In genomic region chr9:73143606-73144328, GRCh38 we compare ENCODE assay signal across 9 cellular contexts. TPM values are rescaled to one million over a fixed set of nuclear protein-coding genes. Genes with fewer than 3 reads are reported as not detected.
DNase-seq lines count a peak whose midpoint lies in the region; ATAC-seq and TF ChIP-seq lines count a peak whose summit lies in the region.
"Had no signal": no experiment of that assay in that cellular context is flagged by ENCODE, and none has a peak within 500 bp of the region (broad histone marks: within the 10 kb centered on the region; RNA-seq: fewer than 3 reads in every experiment).

No MANE protein-coding gene starts in this region.

- CTCF ChIA-PET in RWPE1 (lab: Yijun Ruan, JAX): interaction anchor here (0.6 kb wide), 1 partner anchor 32 kb away, joined by 5 read pairs; no protein-coding TSS in a partner anchor
- CTCF ChIA-PET in activated CD8-positive, alpha-beta memory T cell treated with anti-CD3 and anti-CD28 coated beads, Interleukin-2, amount 10 ng/mL, durations not matched to agents 7 days and 5 days (lab: Charles Lee): interaction anchor here (1.7 to 2.2 kb wide), 3 partner anchors 8 to 36 kb away, joined by 5 to 7 read pairs (median 5); no protein-coding TSS in a partner anchor

- H3K9me2 ChIP-seq in MM.1S (replicated peaks; ENCODE audit: insufficient read depth, low read length): no peaks in the 10 kb centered on the region

- H3K27me3 Mint-ChIP-seq in activated CD8-positive, alpha-beta memory T cell treated with anti-CD3 and anti-CD28 coated beads, Interleukin-2, amount 10 ng/mL, durations not matched to agents 7 days and 5 days: no peaks in the 10 kb centered on the region

- no peak for ATAC-seq in activated CD8-positive, alpha-beta memory T cell treated with anti-CD3 and anti-CD28 coated beads, Interleukin-2, amount 10 ng/mL, durations not matched to agents 7 days and 5 days

- no peak for TF ChIP-seq EP300 in sigmoid colon (IDR thresholded peaks at IDR 0.05)

- H2AFZ ChIP-seq in MM.1S (ENCODE audit: low read length): no peak overlapping the region

- no peaks in the 10 kb centered on the region for H3K79me2 ChIP-seq in MM.1S (ENCODE audit: low read length)

- H3K4me3 Mint-ChIP-seq in activated CD8-positive, alpha-beta memory T cell treated with anti-CD3 and anti-CD28 coated beads, Interleukin-2, amount 10 ng/mL, durations not matched to agents 7 days and 5 days: no peak overlapping the region

- WGBS in sigmoid colon, 2 donors: 40 to 70% methylated on average over 2 of the region's 2 CpGs

- H3K9me3 ChIP-seq in sigmoid colon (no peaks in the 10 kb centered on the region), MM.1S (replicated peaks; ENCODE audit: insufficient read depth, low read length) (no peaks in the 10 kb centered on the region)

- intact Hi-C loops in sigmoid colon (cut with DNase I): no loop called here

- H3K27ac ChIP-seq in RWPE1: no peak overlapping the region
- H3K27ac ChIP-seq in sigmoid colon: peak overlapping the region in 3 of 4 donors; percentile 21 to 34 (median 28)
- H3K27ac ChIP-seq in MM.1S (ENCODE audit: low read length): no peak overlapping the region

- peak; percentile 85 for DNase-seq in H4 (ENCODE audit: low spot score)
- peak; percentile 89 for DNase-seq in RWPE1 (ENCODE audit: low spot score)
- peak; percentile 75 for DNase-seq in fibroblast of mammary gland (ENCODE audit: low read depth)
- DNase-seq in sigmoid colon: no peak
- DNase-seq in GM10266 (ENCODE audit: extremely low spot score): no peak
- DNase-seq in MM.1S: no peak
- no peak for DNase-seq in activated CD4-positive, alpha-beta T cell treated with anti-CD3 and anti-CD28 coated beads for 4 hours
- no peak for DNase-seq in activated CD8-positive, alpha-beta memory T cell treated with anti-CD3 and anti-CD28 coated beads, Interleukin-2, amount 10 ng/mL, durations not matched to agents 7 days and 5 days
- DNase-seq: effector CD8-positive, alpha-beta T cell had no signal

- no peak overlapping the region for H3K4me3 ChIP-seq in fibroblast of mammary gland (ENCODE audit: control insufficient read depth, low read depth, low read length)
- no peak overlapping the region for H3K4me3 ChIP-seq in sigmoid colon
- H3K4me3 ChIP-seq in MM.1S (ENCODE audit: low read length): no peak overlapping the region

- H3F3A ChIP-seq in MM.1S (ENCODE audit: insufficient read depth, low read length): 0 out of 2 replicates have a peak, but pooled peaks cover under 1% of the 10 kb centered on the region

- POLR2A ChIA-PET in RWPE1 (lab: Yijun Ruan, JAX; ENCODE audit: low non-redundant PET): no interaction called here

- H3K36me3 ChIP-seq in sigmoid colon (no peaks in the 10 kb centered on the region), MM.1S (replicated peaks; ENCODE audit: insufficient read depth, low read length) (no peaks in the 10 kb centered on the region)

- H3K4me1 ChIP-seq in sigmoid colon: peaks cover 0 to 25% (median 11%) of the 10 kb centered on the region in 4 donors
- H3K4me1 ChIP-seq in MM.1S (ENCODE audit: low read length): peaks cover 20% of the 10 kb centered on the region

- no peak overlapping the region for H3K9ac ChIP-seq in MM.1S (ENCODE audit: low read length)

- H3K4me2 ChIP-seq in MM.1S (ENCODE audit: low read depth, low read length): no peak overlapping the region

- H3K9me3 Mint-ChIP-seq in activated CD8-positive, alpha-beta memory T cell treated with anti-CD3 and anti-CD28 coated beads, Interleukin-2, amount 10 ng/mL, durations not matched to agents 7 days and 5 days (ENCODE audit: low read depth): peaks cover 2% of the 10 kb centered on the region

- no peak for TF ChIP-seq CTCF in RWPE1 (conservative IDR thresholded peaks at IDR 0.05; ENCODE audit: low read depth)
- no peak for TF ChIP-seq CTCF in fibroblast of mammary gland (conservative IDR thresholded peaks at IDR 0.05; ENCODE audit: control insufficient read depth, insufficient read depth, low read depth, low read length)
- TF ChIP-seq CTCF in sigmoid colon (IDR thresholded peaks at IDR 0.05): no peak
- TF ChIP-seq CTCF in GM10266 (IDR thresholded peaks at IDR 0.05; ENCODE audit: control insufficient read depth, insufficient read depth, low read depth, missing control alignments): no peak
- no peak for TF ChIP-seq CTCF in MM.1S (IDR thresholded peaks at IDR 0.05; ENCODE audit: low read length)

- peaks cover 3% of the 10 kb centered on the region for H3K36me3 Mint-ChIP-seq in activated CD8-positive, alpha-beta memory T cell treated with anti-CD3 and anti-CD28 coated beads, Interleukin-2, amount 10 ng/mL, durations not matched to agents 7 days and 5 days

- no peaks in the 10 kb centered on the region for H4K20me1 ChIP-seq in MM.1S (ENCODE audit: insufficient read depth, low read length)

- TF ChIP-seq POLR2A in sigmoid colon (IDR thresholded peaks at IDR 0.05): no peak

- no peak overlapping the region for H3K27ac Mint-ChIP-seq in activated CD8-positive, alpha-beta memory T cell treated with anti-CD3 and anti-CD28 coated beads, Interleukin-2, amount 10 ng/mL, durations not matched to agents 7 days and 5 days

- H3K27me3 ChIP-seq in sigmoid colon (no peaks in the 10 kb centered on the region), MM.1S (replicated peaks; ENCODE audit: insufficient read depth, low read length) (no peaks in the 10 kb centered on the region)

- peaks cover 21% of the 10 kb centered on the region for H3K4me1 Mint-ChIP-seq in activated CD8-positive, alpha-beta memory T cell treated with anti-CD3 and anti-CD28 coated beads, Interleukin-2, amount 10 ng/mL, durations not matched to agents 7 days and 5 days

RNA-seq across cellular contexts. Expression of gene ANXA1, which starts 7.9 kb away (rescaled TPM):
- total RNA-seq in H4 (2014; rRNA removed; shearing (Covaris generic)): 659 and 754 TPM in 2 replicates
- 100 to 1,000 TPM; 135 to 214 (median 170) TPM for total RNA-seq in sigmoid colon
- 100 to 1,000 TPM in 1 of 3 donors, 10 to 100 TPM in 2; 52.5 to 132 (median 75.2) TPM for polyA plus RNA-seq in sigmoid colon
- 100 to 1,000 TPM; 135 to 177 TPM for total RNA-seq in activated CD8-positive, alpha-beta memory T cell treated with anti-CD3 and anti-CD28 coated beads, Interleukin-2, amount 10 ng/mL, durations not matched to agents 7 days and 5 days

Comparison
In these comparisons a context has a peak if more than half of its experiments do, and no peak if none do; other contexts are left out.
1. DNase-seq: peak in H4 (single experiment), RWPE1 (single experiment) and fibroblast of mammary gland (single experiment); none in sigmoid colon (single experiment), GM10266 (single experiment), MM.1S (single experiment), activated CD4-positive, alpha-beta T cell treated with anti-CD3 and anti-CD28 coated beads for 4 hours (0 of 2) and activated CD8-positive, alpha-beta memory T cell treated with anti-CD3 and anti-CD28 coated beads, Interleukin-2, amount 10 ng/mL, durations not matched to agents 7 days and 5 days (single experiment).
2. H3K27ac ChIP-seq: peak in sigmoid colon (3 of 4); none in RWPE1 (single experiment) and MM.1S (single experiment).